9 cellular contexts compared by ENCODE assay signal in the genomic region with DNA sequence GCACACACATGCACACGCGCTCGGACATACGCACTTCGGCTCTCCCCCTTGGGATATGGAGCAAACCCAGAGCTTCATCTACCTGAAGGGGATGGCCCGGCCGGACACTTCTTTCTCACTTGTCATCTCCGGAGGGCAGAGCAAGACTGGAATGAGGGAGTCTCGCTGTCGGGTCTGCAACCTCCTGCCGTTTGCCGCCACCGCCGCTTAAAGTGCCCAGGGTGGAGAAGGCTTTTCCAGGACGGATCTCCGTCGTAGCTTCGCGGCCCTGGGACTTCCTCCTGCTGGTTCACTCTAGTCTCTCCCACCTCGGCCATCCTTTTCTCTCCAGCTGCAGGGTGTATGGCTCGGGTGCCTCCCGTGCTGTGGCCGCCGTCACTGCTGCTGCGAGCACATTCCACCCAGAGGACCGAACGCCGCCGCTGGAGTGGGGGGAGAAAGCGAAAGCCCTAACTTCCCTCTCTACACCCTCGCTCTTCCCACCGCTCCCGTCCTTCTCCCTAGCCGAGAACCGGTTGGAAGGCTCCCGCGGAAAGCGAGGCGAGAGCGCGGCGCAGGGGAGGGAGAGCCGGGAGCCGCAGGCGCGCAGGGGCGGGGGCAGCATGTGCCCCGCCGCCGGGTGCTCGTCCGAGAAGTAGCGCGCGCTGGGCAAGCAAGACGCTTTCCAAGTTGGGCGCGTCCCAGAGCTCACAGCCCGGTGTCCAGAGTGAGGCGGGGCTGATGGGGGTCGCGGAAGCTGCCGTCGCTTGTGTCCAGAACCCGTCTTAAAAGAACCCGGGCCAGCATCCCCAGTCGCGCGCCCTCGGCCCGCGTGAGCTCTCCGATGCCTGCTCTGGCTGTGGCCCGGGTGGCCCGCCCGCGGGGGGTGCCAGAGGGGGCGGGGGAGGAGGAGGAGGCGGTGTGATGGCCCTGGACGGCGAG. TPM values are rescaled to one million over a fixed set of nuclear protein-coding genes. Genes with fewer than 3 reads are reported as not detected.
DNase-seq lines count a peak whose midpoint lies in the region; ATAC-seq and TF ChIP-seq lines count a peak whose summit lies in the region.
"Had no signal": no experiment of that assay in that cellular context is flagged by ENCODE, and none has a peak within 500 bp of the region (broad histone marks: within the 10 kb centered on the region; RNA-seq: fewer than 3 reads in every experiment).

A gene with protein sequence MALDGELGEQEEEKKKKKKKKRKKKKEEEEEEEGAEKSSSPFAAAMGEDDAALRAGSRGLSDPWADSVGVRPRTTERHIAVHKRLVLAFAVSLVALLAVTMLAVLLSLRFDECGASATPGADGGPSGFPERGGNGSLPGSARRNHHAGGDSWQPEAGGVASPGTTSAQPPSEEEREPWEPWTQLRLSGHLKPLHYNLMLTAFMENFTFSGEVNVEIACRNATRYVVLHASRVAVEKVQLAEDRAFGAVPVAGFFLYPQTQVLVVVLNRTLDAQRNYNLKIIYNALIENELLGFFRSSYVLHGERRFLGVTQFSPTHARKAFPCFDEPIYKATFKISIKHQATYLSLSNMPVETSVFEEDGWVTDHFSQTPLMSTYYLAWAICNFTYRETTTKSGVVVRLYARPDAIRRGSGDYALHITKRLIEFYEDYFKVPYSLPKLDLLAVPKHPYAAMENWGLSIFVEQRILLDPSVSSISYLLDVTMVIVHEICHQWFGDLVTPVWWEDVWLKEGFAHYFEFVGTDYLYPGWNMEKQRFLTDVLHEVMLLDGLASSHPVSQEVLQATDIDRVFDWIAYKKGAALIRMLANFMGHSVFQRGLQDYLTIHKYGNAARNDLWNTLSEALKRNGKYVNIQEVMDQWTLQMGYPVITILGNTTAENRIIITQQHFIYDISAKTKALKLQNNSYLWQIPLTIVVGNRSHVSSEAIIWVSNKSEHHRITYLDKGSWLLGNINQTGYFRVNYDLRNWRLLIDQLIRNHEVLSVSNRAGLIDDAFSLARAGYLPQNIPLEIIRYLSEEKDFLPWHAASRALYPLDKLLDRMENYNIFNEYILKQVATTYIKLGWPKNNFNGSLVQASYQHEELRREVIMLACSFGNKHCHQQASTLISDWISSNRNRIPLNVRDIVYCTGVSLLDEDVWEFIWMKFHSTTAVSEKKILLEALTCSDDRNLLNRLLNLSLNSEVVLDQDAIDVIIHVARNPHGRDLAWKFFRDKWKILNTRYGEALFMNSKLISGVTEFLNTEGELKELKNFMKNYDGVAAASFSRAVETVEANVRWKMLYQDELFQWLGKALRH (plus strand): TSS at position 630 of the 921 bp plus-strand sequence. CDS start 274 bp downstream, at position 904.

- H3K4me1 Mint-ChIP-seq in endothelial cell (ENCODE audit: unreplicated experiment) (no peaks in the 10 kb centered on the region), memory B cell (no peaks in the 10 kb centered on the region), immature natural killer cell (no peaks in the 10 kb centered on the region)

- TF ChIP-seq CTCF in endothelial cell (IDR thresholded peaks at IDR 0.05; ENCODE audit: unreplicated experiment) (no peak), thyroid gland (IDR thresholded peaks at IDR 0.05) (no peak)

- peaks cover 20% of the 10 kb centered on the region for H3K27me3 Mint-ChIP-seq in endothelial cell (ENCODE audit: unreplicated experiment)
- H3K27me3 Mint-ChIP-seq in memory B cell, result peaks cover 12% of the 10 kb centered on the region
- H3K27me3 Mint-ChIP-seq in immature natural killer cell (ENCODE audit: low read depth in 3 of 3), result peaks cover 7 to 20% (median 8%) of the 10 kb centered on the region in 3 donors

- no peak within 1 kb of the TSS for H3K27ac ChIP-seq in thyroid gland

- H3K9me3 ChIP-seq in thyroid gland, result no peaks in the 10 kb centered on the region

- TF ChIP-seq POLR2A in thyroid gland (IDR thresholded peaks at IDR 0.05), result no peak

- no peaks in the 10 kb centered on the region for H3K36me3 Mint-ChIP-seq in endothelial cell (ENCODE audit: low read depth, unreplicated experiment)
- no peaks in the 10 kb centered on the region for H3K36me3 Mint-ChIP-seq in memory B cell
- H3K36me3 Mint-ChIP-seq in immature natural killer cell, result peaks cover 0 to 5% (median 0%) of the 10 kb centered on the region in 3 donors
- H3K36me3 Mint-ChIP-seq: CD4-positive, alpha-beta memory T cell had no signal

- H3K9me3 Mint-ChIP-seq in endothelial cell (ENCODE audit: unreplicated experiment) (no peaks in the 10 kb centered on the region), memory B cell (no peaks in the 10 kb centered on the region), immature natural killer cell (peaks cover 0 to 28% (median 5%) of the 10 kb centered on the region in 6 donors)

- ATAC-seq in memory B cell (ENCODE audit: low read depth) (no peak), GM21447 (IDR thresholded peaks at IDR 0.05; ENCODE audit: unreplicated experiment) (no peak)

- 1 to 6% methylated on average over 31 to 41 of the region's 81 CpGs for WGBS in thyroid gland, 2 donors

- peaks cover 9% of the 10 kb centered on the region for H3K27me3 ChIP-seq in thyroid gland

- H3K4me3 ChIP-seq in thyroid gland (replicated peaks in 1 of 3), result peak within 1 kb of the TSS; percentile 12 to 34 (median 30)

- intact Hi-C loops in thyroid gland (cut with DNase I), result no loop called here

- peaks cover 19 to 23% of the 10 kb centered on the region in 2 donors for H3K4me1 ChIP-seq in thyroid gland

- H3K4me3 Mint-ChIP-seq in endothelial cell (ENCODE audit: unreplicated experiment) (peak within 1 kb of the TSS; percentile 91), memory B cell (peak within 1 kb of the TSS; percentile 28), immature natural killer cell (peak within 1 kb of the TSS in 1 of 5 donors; percentile 5)

- H3K36me3 ChIP-seq in thyroid gland, result no peaks in the 10 kb centered on the region

- H3K27ac Mint-ChIP-seq in endothelial cell (ENCODE audit: unreplicated experiment) (no peak within 1 kb of the TSS), memory B cell (no peak within 1 kb of the TSS), immature natural killer cell (no peak within 1 kb of the TSS)
- H3K27ac Mint-ChIP-seq: CD4-positive, alpha-beta memory T cell had no signal

- peak; percentile 71 to 92 (median 88) for DNase-seq in NCI-H1417 (lab: John Stamatoyannopoulos, UW)
- DNase-seq in NCI-H1417 treated with DMSO at 0.1 percent for 48 hours (lab: John Stamatoyannopoulos, UW), result no peak
- DNase-seq in NOMO-1 treated with DMSO at 0.1 percent for 48 hours (lab: John Stamatoyannopoulos, UW; ENCODE audit: unreplicated experiment), result peak; percentile 24
- peak; percentile 46 for DNase-seq in endothelial cell (ENCODE audit: low spot score)
- DNase-seq in memory B cell (ENCODE audit: low spot score in 2 of 2), result no peak
- DNase-seq in thyroid gland, result peak; percentile 6 to 23
- no peak for DNase-seq in immature natural killer cell

RNA-seq across cellular contexts. Expression of the gene that starts here (rescaled TPM):
- total RNA-seq in endothelial cell (ENCODE audit: unreplicated experiment), result 0.54 TPM
- under 1 TPM; 0.05 to 0.81 (median 0.40) TPM for total RNA-seq in thyroid gland
- polyA plus RNA-seq in immature natural killer cell, result not detected
- total RNA-seq: CD4-positive, alpha-beta memory T cell had no signal
- polyA plus RNA-seq: CD4-positive, alpha-beta memory T cell had no signal

Comparison
In these comparisons a context has a peak if more than half of its experiments do, and no peak if none do; other contexts are left out.
1. DNase-seq: peak in NCI-H1417 (3 of 3) and NOMO-1 treated with DMSO at 0.1 percent for 48 hours (single experiment); none in NCI-H1417 treated with DMSO at 0.1 percent for 48 hours (single experiment), memory B cell (0 of 2) and immature natural killer cell (0 of 3).
2. Peak in DNase-seq in endothelial cell; RNA of the gene not detected or under 1 TPM.
3. Peak in DNase-seq and H3K4me3 ChIP-seq in thyroid gland; RNA of the gene not detected or under 1 TPM.